Comparison of ENCODE assay signal across 18 cellular contexts in genomic region chr5:80695666-80696065, GRCh38. TPM values are rescaled to one million over a fixed set of nuclear protein-coding genes. Genes with fewer than 3 reads are reported as not detected.
DNase-seq lines count a peak whose midpoint lies in the region; ATAC-seq and TF ChIP-seq lines count a peak whose summit lies in the region.
"Had no signal": no experiment of that assay in that cellular context is flagged by ENCODE, and none has a peak within 500 bp of the region (broad histone marks: within the 10 kb centered on the region; RNA-seq: fewer than 3 reads in every experiment).

No MANE protein-coding gene starts in this region.

- TF ChIP-seq CTCF in DND-41 (IDR thresholded peaks at IDR 0.05; ENCODE audit: borderline replicate concordance, extremely low read depth, low read length, poor library complexity, severe bottlenecking) (no peak), type B pancreatic cell (conservative IDR thresholded peaks at IDR 0.05) (no peak)

- H2AFZ ChIP-seq in DND-41 (ENCODE audit: low read depth, low read length), result no peak overlapping the region

- peak overlapping the region; percentile 41 for H3K4me2 ChIP-seq in BLaER1
- H3K4me2 ChIP-seq in DND-41 (ENCODE audit: insufficient read depth, low read length), result no peak overlapping the region

- H3K4me1 Mint-ChIP-seq in central memory CD8-positive, alpha-beta T cell, result peaks cover 11% of the 10 kb centered on the region
- H3K4me1 Mint-ChIP-seq in type B pancreatic cell (ENCODE audit: unreplicated experiment), result no peaks in the 10 kb centered on the region

- H3K9ac ChIP-seq in BLaER1, result no peak overlapping the region
- H3K9ac ChIP-seq in DND-41 (ENCODE audit: low read depth, low read length), result no peak overlapping the region

- no peak for ATAC-seq in DND-41 (ENCODE audit: insufficient read depth, low read depth)
- no peak for ATAC-seq in central memory CD8-positive, alpha-beta T cell (replicated peaks; ENCODE audit: extremely low read depth, poor library complexity, severe bottlenecking)
- ATAC-seq: HepG2 had no signal

- H3K27me3 Mint-ChIP-seq in central memory CD8-positive, alpha-beta T cell, result no peaks in the 10 kb centered on the region
- no peaks in the 10 kb centered on the region for H3K27me3 Mint-ChIP-seq in type B pancreatic cell
- H3K27me3 Mint-ChIP-seq: CD4-positive, alpha-beta T cell; IgD-negative memory B cell had no signal

- DNase-seq in DND-41 (no peak), type B pancreatic cell (ENCODE audit: extremely low spot score, unreplicated experiment) (no peak), NCI-H2081 treated with DMSO at 0.1 percent for 48 hours (lab: John Stamatoyannopoulos, UW) (no peak), GM19240 (ENCODE audit: insufficient read length, low spot score) (no peak)
- DNase-seq in central memory CD8-positive, alpha-beta T cell (ENCODE audit: low spot score in 2 of 2), result no peak
- DNase-seq: ACHN; BE2C; Caco-2; CD4-positive, alpha-beta T cell; DMS153; DMS79; GF-D8; GOT3; H9 had no signal

- peak overlapping the region; percentile 62 for H3K27ac Mint-ChIP-seq in central memory CD8-positive, alpha-beta T cell (ENCODE audit: low read depth)
- H3K27ac Mint-ChIP-seq in type B pancreatic cell, result peak overlapping the region; percentile 24
- H3K27ac Mint-ChIP-seq: CD4-positive, alpha-beta T cell; H9; IgD-negative memory B cell had no signal

- H3K36me3 ChIP-seq in BLaER1 (peaks cover 30% of the 10 kb centered on the region; the same call in 1 of the 2 replicates), DND-41 (ENCODE audit: insufficient read depth, low read length) (peaks cover 22% of the 10 kb centered on the region; the same call in 1 of the 2 replicates)
- H3K36me3 ChIP-seq: BE2C had no signal

- H4K20me1 ChIP-seq in BLaER1 (no peaks in the 10 kb centered on the region), DND-41 (ENCODE audit: insufficient read depth, low read length) (no peaks in the 10 kb centered on the region)

- peaks cover 2% of the 10 kb centered on the region for H3K79me2 ChIP-seq in DND-41 (ENCODE audit: insufficient read depth, low read length)

- H3K4me1 ChIP-seq in BLaER1 (peaks cover 20% of the 10 kb centered on the region), DND-41 (ENCODE audit: insufficient read depth, low read length) (no peaks in the 10 kb centered on the region)
- H3K4me1 ChIP-seq: BE2C had no signal

- no peak overlapping the region for H3K4me3 Mint-ChIP-seq in central memory CD8-positive, alpha-beta T cell
- H3K4me3 Mint-ChIP-seq in type B pancreatic cell, result no peak overlapping the region
- H3K4me3 Mint-ChIP-seq: CD4-positive, alpha-beta T cell; H9; IgD-negative memory B cell had no signal

- peaks cover 6% of the 10 kb centered on the region for H3K36me3 Mint-ChIP-seq in central memory CD8-positive, alpha-beta T cell (ENCODE audit: insufficient read depth)
- H3K36me3 Mint-ChIP-seq in type B pancreatic cell, result peaks cover 8% of the 10 kb centered on the region

- H3K27ac ChIP-seq in BLaER1 (peak overlapping the region; percentile 5; the same call in 1 of the 2 replicates), DND-41 (ENCODE audit: low read length) (peak overlapping the region; percentile 22; the same call in 1 of the 2 replicates)
- H3K27ac ChIP-seq: C4-2B had no signal

- H3K4me3 ChIP-seq in BLaER1 (no peak overlapping the region), DND-41 (ENCODE audit: low read depth in 1 of 2, low read length in 2 of 2) (no peak overlapping the region)

- H3K9me3 ChIP-seq in BLaER1, result no peaks in the 10 kb centered on the region
- no peaks in the 10 kb centered on the region for H3K9me3 ChIP-seq in DND-41 (ENCODE audit: insufficient read depth, low read length, severe bottlenecking)
- H3K9me3 ChIP-seq: BE2C, Caco-2 had no signal

- H3K27me3 ChIP-seq in BLaER1 (no peaks in the 10 kb centered on the region), DND-41 (ENCODE audit: insufficient read depth, low read length, poor library complexity) (no peaks in the 10 kb centered on the region)
- H3K27me3 ChIP-seq: BE2C had no signal

- no peaks in the 10 kb centered on the region for H3K9me3 Mint-ChIP-seq in central memory CD8-positive, alpha-beta T cell
- H3K9me3 Mint-ChIP-seq in type B pancreatic cell, result no peaks in the 10 kb centered on the region
- H3K9me3 Mint-ChIP-seq: CD4-positive, alpha-beta T cell; H9; IgD-negative memory B cell had no signal

RNA-seq across cellular contexts. Expression of gene DHFR, which starts 40.9 kb away (rescaled TPM):
- 24.8 and 55.1 TPM in 2 replicates for total RNA-seq in type B pancreatic cell (ENCODE audit: low replicate concordance)

RNA-seq across cellular contexts. Expression of gene MSH3, which starts 41.2 kb away (rescaled TPM):
- 10.4 and 13.9 TPM in 2 replicates for total RNA-seq in type B pancreatic cell (ENCODE audit: low replicate concordance)
